ENCODE assay signal across 29 cellular contexts in genomic region chr6:23306251-23306950, GRCh38.
"Had no signal": no experiment of that assay in that cellular context is flagged by ENCODE, and none has a peak within 500 bp of the region (broad histone marks: within the 10 kb centered on the region; RNA-seq: fewer than 3 reads in every experiment).

No MANE protein-coding gene starts in this region.

- H3K4me3 ChIP-seq: ascending aorta, gastrocnemius medialis, heart left ventricle had no signal

- H3K27ac ChIP-seq: ascending aorta, gastrocnemius medialis, heart left ventricle, VCaP had no signal

- H3K36me3 ChIP-seq: ascending aorta, gastrocnemius medialis, heart left ventricle had no signal

- H3K9me3 ChIP-seq: ascending aorta, gastrocnemius medialis, heart left ventricle had no signal

- DNase-seq: activated CD4-positive, alpha-beta memory T cell treated with anti-CD3 and anti-CD28 coated beads, Interleukin-2, amount 10 ng/mL, durations not matched to agents 7 days and 5 days; activated CD4-positive, alpha-beta T cell treated with anti-CD3 and anti-CD28 coated beads for 1 hour; activated CD4-positive, alpha-beta T cell treated with anti-CD3 and anti-CD28 coated beads for 4 hours; activated CD4-positive, alpha-beta T cell treated with anti-CD3 and anti-CD28 coated beads, Interleukin-2, amount 10 ng/mL, durations not matched to agents 7 days and 5 days; activated CD4-positive, alpha-beta T cell treated with anti-CD3 and anti-CD28 coated beads, Interleukin-2, amount 50 U/mL, for 4 hours; activated CD8-positive, alpha-beta memory T cell treated with anti-CD3 and anti-CD28 coated beads, Interleukin-2, amount 50 U/mL, for 48 hours; activated gamma-delta T cell; activated naive CD4-positive, alpha-beta T cell; activated naive CD4-positive, alpha-beta T cell treated with anti-CD3 and anti-CD28 coated beads, Interleukin-2, amount 10 ng/mL, durations not matched to agents 7 days and 5 days; activated naive CD8-positive, alpha-beta T cell treated with anti-CD3 and anti-CD28 coated beads, Interleukin-2, amount 10 ng/mL, durations not matched to agents 7 days and 5 days; activated T-cell treated with anti-CD3 and anti-CD28 coated beads for 4 hours; activated T-cell treated with anti-CD3 and anti-CD28 coated beads, Interleukin-2, amount 50 U/mL, for 24 hours; activated T-cell treated with anti-CD3 and anti-CD28 coated beads, Interleukin-2, amount 50 U/mL, for 72 hours; caudate nucleus; cortex of kidney; dermis blood vessel endothelial cell; effector CD4-positive, alpha-beta T cell; effector memory CD8-positive, alpha-beta T cell; foreskin fibroblast; gastrocnemius medialis; glutamatergic neuron; heart left ventricle; T-helper 2 cell had no signal

- H3K27me3 ChIP-seq: ascending aorta, gastrocnemius medialis, heart left ventricle had no signal

- FAIRE-seq: colon had no signal

- H3K4me1 ChIP-seq: ascending aorta, gastrocnemius medialis, heart left ventricle had no signal

- ATAC-seq: activated naive CD4-positive, alpha-beta T cell treated with anti-CD3 and anti-CD28 coated beads, Interleukin-2, amount 50 U/mL, for 72 hours; activated T-cell treated with anti-CD3 and anti-CD28 coated beads, Interleukin-2, amount 50 U/mL, for 72 hours; effector memory CD8-positive, alpha-beta T cell; esophagus mucosa; gastrocnemius medialis; heart left ventricle; WTC11 had no signal
